10 cellular contexts compared by ENCODE assay signal in genomic region chr14:65940056-65940735, GRCh38.
A peak's percentile ranks its signal among the peaks of the same experiment; 100 is the strongest.
DNase-seq lines count a peak whose midpoint lies in the region; ATAC-seq, FAIRE-seq and TF ChIP-seq lines count a peak whose summit lies in the region.
"Had no signal": no experiment of that assay in that cellular context is flagged by ENCODE, and none has a peak within 500 bp of the region (broad histone marks: within the 10 kb centered on the region; RNA-seq: fewer than 3 reads in every experiment).

No MANE protein-coding gene starts in this region.

- DNase-seq in GM12865 (ENCODE audit: low read depth), result peak; percentile 57
- DNase-seq in MV-4-11 (lab: John Stamatoyannopoulos, UW), result peak; percentile 40
- DNase-seq in GM12878 (ENCODE audit: low read depth, low spot score), result no peak
- no peak for DNase-seq in epidermal melanocyte (ENCODE audit: insufficient read length, low spot score)
- DNase-seq in UCSD-AML1 (lab: John Stamatoyannopoulos, UW; ENCODE audit: unreplicated experiment), result no peak

- H3K4me3 ChIP-seq in GM12865 (ENCODE audit: low read depth, low read length), result no peak overlapping the region
- H3K4me3 ChIP-seq in GM12878, result no peak overlapping the region
- H3K4me3 ChIP-seq: lung had no signal

- no TSS peak for BruUV-seq in GM12878 (replicated peaks; lab: Mats Ljungman, UMichigan)

- no peaks in the 10 kb centered on the region for H3K36me3 ChIP-seq in GM12878 (ENCODE audit: control insufficient read depth in 2 of 2, insufficient read depth in 2 of 2, low read length in 1 of 2)

- intact Hi-C loops in GM12878 (cut with micrococcal nuclease; ENCODE audit: unreplicated experiment), result no loop called here

- WGBS in GM12878 (ENCODE audit: insufficient coverage, insufficient replicate concordance, low lambda C conversion rate, missing lambda C conversion rate), result 18% methylated on average over 9 of the region's 9 CpGs

- H3K9me3 ChIP-seq in GM12878 (replicated peaks; ENCODE audit: control insufficient read depth, insufficient read depth, low read length), result no peaks in the 10 kb centered on the region

- POLR2A ChIA-PET in GM12878 (lab: Charles Lee), result no interaction called here

- no peaks in the 10 kb centered on the region for H3K27me3 ChIP-seq in GM12878 (replicated peaks in 1 of 2; ENCODE audit: control insufficient read depth in 2 of 2, insufficient read depth in 2 of 2, low read length in 1 of 2)

- TF ChIP-seq POLR2A in GM12878 (IDR thresholded peaks at IDR 0.05; ENCODE audit: low read depth, low read length), result no peak

- peak; percentile 76 for FAIRE-seq in GM12878 (lab: Jason Lieb, UNC)
- FAIRE-seq: astrocyte had no signal

- peak; percentile 82 for ATAC-seq in GM12878
- ATAC-seq in GM18909 (IDR thresholded peaks at IDR 0.05; ENCODE audit: poor library complexity, unreplicated experiment), result no peak
- ATAC-seq in HG02938 (IDR thresholded peaks at IDR 0.05; ENCODE audit: unreplicated experiment), result no peak

- TF ChIP-seq EP300 in GM12878 (IDR thresholded peaks at IDR 0.05; ENCODE audit: borderline replicate concordance in 1 of 2, control insufficient read depth in 1 of 2, low read depth in 2 of 2, low read length in 2 of 2), result no peak

- CTCF ChIA-PET in GM12878 (lab: Yijun Ruan, JAX), result interaction anchor here (0.8 to 3.3 kb wide), 5 partner anchors 9 to 529 kb away, joined by 3 to 15 read pairs (median 3); no protein-coding TSS in a partner anchor

- SMC1A ChIA-PET in GM12878 (lab: Charles Lee; ENCODE audit: uncharacterized antibody, unreplicated experiment), result interaction anchor here (1.2 to 2.0 kb wide), 2 partner anchors 20 to 525 kb away, joined by 5 read pairs; no protein-coding TSS in a partner anchor

- no peaks in the 10 kb centered on the region for H3K4me1 ChIP-seq in GM12878 (ENCODE audit: control insufficient read depth, insufficient read depth, low read length)

- H3K27ac ChIP-seq in 22Rv1, result no peak overlapping the region
- H3K27ac ChIP-seq in GM12878 (ENCODE audit: control insufficient read depth, insufficient read depth), result no peak overlapping the region

- no peak overlapping the region for H3K4me2 ChIP-seq in GM12878 (ENCODE audit: control insufficient read depth, insufficient read depth)

- H3K79me2 ChIP-seq in GM12878 (ENCODE audit: control insufficient read depth, insufficient read depth, low read length), result no peaks in the 10 kb centered on the region

- RAD21 ChIA-PET in GM12878 (lab: Charles Lee; ENCODE audit: unreplicated experiment), result no interaction called here

- peak; percentile 26; the same call in 1 of the 2 replicates for TF ChIP-seq RAD21 in GM12878 (IDR thresholded peaks at IDR 0.05; ENCODE audit: insufficient read depth, low read depth, low read length)

- in situ Hi-C loops in GM12878 (cut with MboI), result no loop called here

- H4K20me1 ChIP-seq in GM12878 (ENCODE audit: control insufficient read depth, insufficient read depth), result no peaks in the 10 kb centered on the region

- H2AFZ ChIP-seq in GM12878 (ENCODE audit: control insufficient read depth, low read depth, low read length), result no peak overlapping the region

- H3K9ac ChIP-seq in GM12878 (ENCODE audit: control insufficient read depth, insufficient read depth, low read length), result no peak overlapping the region

- TF ChIP-seq CTCF in 22Rv1 (IDR thresholded peaks at IDR 0.05), result peak; percentile 69
- TF ChIP-seq CTCF in GM12865 (IDR thresholded peaks at IDR 0.05; ENCODE audit: insufficient read depth, low read depth, low read length, missing control alignments), result peak; percentile 36
- peak; percentile 44 to 51 (median 45); a peak in 5 of 6 replicates for TF ChIP-seq CTCF in GM12878 (IDR thresholded peaks at IDR 0.05 in 2 of 3, conservative IDR thresholded peaks at IDR 0.05 in 1 of 3; ENCODE audit: control insufficient read depth in 2 of 3, extremely low read depth in 1 of 3, insufficient read depth in 1 of 3, low read depth in 3 of 3, low read length in 3 of 3)

TF ChIP-seq in GM12878, 131 proteins besides CTCF, POLR2A, EP300 and RAD21:
- TF ChIP-seq ATF7 (IDR thresholded peaks at IDR 0.05; ENCODE audit: low read depth) (peak; percentile 83), CREB1 (IDR thresholded peaks at IDR 0.05; ENCODE audit: low read depth) (peak; percentile 50; the same call in 1 of the 2 replicates), SMC3 (IDR thresholded peaks at IDR 0.05; ENCODE audit: borderline replicate concordance, low read length) (peak; percentile 11; the same call in 1 of the 2 replicates), ATF2 (IDR thresholded peaks at IDR 0.05; ENCODE audit: low read length) (peak; percentile 67), ZNF24 (IDR thresholded peaks at IDR 0.05) (no peak)

Comparison
In these comparisons a context has a peak if more than half of its experiments do, and no peak if none do; other contexts are left out.
1. DNase-seq: peak in GM12865 (single experiment) and MV-4-11 (single experiment); none in GM12878 (single experiment), epidermal melanocyte (single experiment) and UCSD-AML1 (single experiment).
2. Peak in every context shown above with its lines, with median percentiles within 50 percentile points of each other: CTCF ChIP-seq.